ENCODE assay signal across 8 cellular contexts in genomic region chrX:49043220-49043986, GRCh38.
A peak's percentile ranks its signal among the peaks of the same experiment; 100 is the strongest.
DNase-seq lines count a peak whose midpoint lies in the region; ATAC-seq lines count a peak whose summit lies in the region.

Gene TFE3 (minus strand): TSS chrX:49043357. CDS start chrX:49043226, 131 bp downstream.

- peak within 1 kb of the TSS; percentile 78 to 86 for H3K4me3 Mint-ChIP-seq in effector memory CD8-positive, alpha-beta T cell
- peak within 1 kb of the TSS; percentile 86 for H3K4me3 Mint-ChIP-seq in memory B cell

- H3K9me3 Mint-ChIP-seq in effector memory CD8-positive, alpha-beta T cell, result no peaks in the 10 kb centered on the region
- H3K9me3 Mint-ChIP-seq in memory B cell, result no peaks in the 10 kb centered on the region

- H3K27me3 Mint-ChIP-seq in effector memory CD8-positive, alpha-beta T cell, result no peaks in the 10 kb centered on the region
- no peaks in the 10 kb centered on the region for H3K27me3 Mint-ChIP-seq in memory B cell

- H3K4me1 Mint-ChIP-seq in effector memory CD8-positive, alpha-beta T cell (ENCODE audit: low read depth in 2 of 2), result peaks cover 14 to 30% of the 10 kb centered on the region in 2 donors
- peaks cover 20% of the 10 kb centered on the region for H3K4me1 Mint-ChIP-seq in memory B cell

- DNase-seq in COR-L47 (lab: John Stamatoyannopoulos, UW) (peak; percentile 97), HUDEP-2 (lab: John Stamatoyannopoulos, UW; ENCODE audit: unreplicated experiment in 76 of 76) (peak in 75 of 76 experiments; percentile 15 to 97 (median 93)), NOMO-1 treated with dmso at 0.1 percent for 144 hours (lab: John Stamatoyannopoulos, UW; ENCODE audit: unreplicated experiment) (peak; percentile 88), memory B cell (ENCODE audit: low spot score in 2 of 2) (peak; percentile 77 to 89)
- DNase-seq in activated CD8-positive, alpha-beta memory T cell treated with anti-CD3 and anti-CD28 coated beads for 48 hours (ENCODE audit: low read depth in 2 of 3, low spot score in 2 of 3), result peak; percentile 63 to 86 (median 75)
- peak; percentile 91 to 93 (median 92) for DNase-seq in effector memory CD8-positive, alpha-beta T cell
- peak; percentile 82 for DNase-seq in stimulated activated CD8-positive, alpha-beta memory T cell treated with anti-CD3 and anti-CD28 coated beads, Interleukin-12 subunit alpha, Interleukin-12 subunit beta, amount 100 ng/mL, for 24 hours (ENCODE audit: extremely low read depth)

- H3K36me3 Mint-ChIP-seq in effector memory CD8-positive, alpha-beta T cell (ENCODE audit: insufficient read depth), result peaks cover 6% of the 10 kb centered on the region
- no peaks in the 10 kb centered on the region for H3K36me3 Mint-ChIP-seq in memory B cell

- ATAC-seq in GM21381 (IDR thresholded peaks at IDR 0.05; ENCODE audit: unreplicated experiment), result peak; percentile 92
- ATAC-seq in effector memory CD8-positive, alpha-beta T cell (replicated peaks), result peak; percentile 86
- peak; percentile 82 for ATAC-seq in memory B cell (ENCODE audit: low read depth)

- peak within 1 kb of the TSS; percentile 93 to 95 for H3K27ac Mint-ChIP-seq in effector memory CD8-positive, alpha-beta T cell
- peak within 1 kb of the TSS; percentile 96 for H3K27ac Mint-ChIP-seq in memory B cell

Comparison
In these comparisons a context has a peak if more than half of its experiments do, and no peak if none do; other contexts are left out.
1. Peak in every context shown above with its lines: DNase-seq and ATAC-seq.